ENCODE assay signal across 7 cellular contexts in the genomic region with DNA sequence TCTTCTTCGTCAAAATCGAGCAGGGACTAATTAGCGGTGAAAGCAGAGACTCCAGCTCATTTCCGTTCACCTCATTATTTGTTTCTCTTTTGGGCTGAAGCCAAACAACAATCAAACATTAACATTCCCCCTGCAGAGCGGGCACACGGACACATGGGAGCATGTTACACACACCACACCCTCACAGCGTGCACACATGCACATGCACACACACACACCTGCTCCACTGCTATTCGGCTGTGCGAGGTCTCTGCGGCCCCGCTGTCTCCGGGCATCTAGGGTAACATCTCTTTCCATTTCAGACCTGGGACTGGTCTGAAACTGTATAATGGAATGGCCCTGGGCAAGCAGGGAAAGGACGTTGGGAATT. TPM values are rescaled to one million over a fixed set of nuclear protein-coding genes. Genes with fewer than 3 reads are reported as not detected.
DNase-seq lines count a peak whose midpoint lies in the region; ATAC-seq, FAIRE-seq and TF ChIP-seq lines count a peak whose summit lies in the region.

No MANE protein-coding gene starts in this region.

- H3K9ac ChIP-seq in Karpas-422 (ENCODE audit: low read length), result no peak overlapping the region
- H3K9ac ChIP-seq in astrocyte (ENCODE audit: low read length), result peak overlapping the region; percentile 71

- no peaks in the 10 kb centered on the region for H3K27me3 ChIP-seq in Karpas-422 (ENCODE audit: low read length)
- no peaks in the 10 kb centered on the region for H3K27me3 ChIP-seq in astrocyte (ENCODE audit: insufficient read depth, low read length)

- TF ChIP-seq CTCF in astrocyte (IDR thresholded peaks at IDR 0.05; ENCODE audit: insufficient read depth, low read depth, low read length) (no peak), mesothelial cell of epicardium (IDR thresholded peaks at IDR 0.05; ENCODE audit: unreplicated experiment) (no peak)

- no peak for FAIRE-seq in astrocyte (lab: Jason Lieb, UNC)

- H3K4me3 ChIP-seq in Karpas-422 (ENCODE audit: low read length) (no peak overlapping the region), astrocyte (ENCODE audit: insufficient read depth, low read depth, low read length) (peak overlapping the region; percentile 68)

- H3K36me3 Mint-ChIP-seq in astrocyte (ENCODE audit: low read depth, unreplicated experiment), result no peaks in the 10 kb centered on the region
- H3K36me3 Mint-ChIP-seq in mesothelial cell of epicardium, result no peaks in the 10 kb centered on the region

- no peaks in the 10 kb centered on the region for H3K9me2 ChIP-seq in Karpas-422 (replicated peaks; ENCODE audit: insufficient read depth, low read length)

- DNase-seq in Karpas-422 (no peak), astrocyte (ENCODE audit: low read depth) (peak; percentile 20), mesothelial cell of epicardium (ENCODE audit: low spot score in 2 of 2, unreplicated experiment in 2 of 2) (no peak), RPMI8226 (no peak), UCSD-AML1 (lab: John Stamatoyannopoulos, UW; ENCODE audit: unreplicated experiment) (no peak)

- H2AFZ ChIP-seq in Karpas-422 (ENCODE audit: low read length) (no peak overlapping the region), astrocyte (ENCODE audit: low read depth, low read length) (peak overlapping the region; percentile 97)

- H3K4me1 ChIP-seq in Karpas-422 (ENCODE audit: low read length) (peaks cover 15% of the 10 kb centered on the region), astrocyte (ENCODE audit: insufficient read depth, low read length) (peaks cover 6% of the 10 kb centered on the region)

- H4K20me1 ChIP-seq in Karpas-422 (ENCODE audit: insufficient read depth, low read depth, low read length) (no peaks in the 10 kb centered on the region), astrocyte (ENCODE audit: insufficient read depth, low read length) (no peaks in the 10 kb centered on the region)

- no peaks in the 10 kb centered on the region for H3K9me3 ChIP-seq in Karpas-422 (ENCODE audit: low read length)
- H3K9me3 ChIP-seq in astrocyte (ENCODE audit: insufficient read depth, low read depth, low read length), result no peaks in the 10 kb centered on the region

- H3K4me3 Mint-ChIP-seq in astrocyte (ENCODE audit: unreplicated experiment) (no peak overlapping the region), mesothelial cell of epicardium (peak overlapping the region; percentile 73)

- H3K4me2 ChIP-seq in Karpas-422 (ENCODE audit: low read depth, low read length, poor library complexity, severe bottlenecking), result peak overlapping the region; percentile 71
- H3K4me2 ChIP-seq in astrocyte (ENCODE audit: low read length), result peak overlapping the region; percentile 99

- no peaks in the 10 kb centered on the region for H3K79me2 ChIP-seq in Karpas-422 (ENCODE audit: low read length)
- H3K79me2 ChIP-seq in astrocyte (ENCODE audit: insufficient read depth, low read length), result no peaks in the 10 kb centered on the region

- H3K27ac ChIP-seq in Karpas-422 (ENCODE audit: low read length) (no peak overlapping the region), astrocyte (ENCODE audit: low read depth, low read length) (no peak overlapping the region)

- H3K9me3 Mint-ChIP-seq in astrocyte (ENCODE audit: unreplicated experiment), result no peaks in the 10 kb centered on the region
- no peaks in the 10 kb centered on the region for H3K9me3 Mint-ChIP-seq in mesothelial cell of epicardium

- H3K36me3 ChIP-seq in Karpas-422 (ENCODE audit: insufficient read depth, low read length) (no peaks in the 10 kb centered on the region), astrocyte (ENCODE audit: insufficient read depth, low read length) (no peaks in the 10 kb centered on the region)

- H3K27me3 Mint-ChIP-seq in astrocyte (ENCODE audit: low read depth, unreplicated experiment) (peaks cover 25% of the 10 kb centered on the region), mesothelial cell of epicardium (ENCODE audit: low read depth) (peaks cover 61% of the 10 kb centered on the region)

- H3K27ac Mint-ChIP-seq in astrocyte (ENCODE audit: unreplicated experiment) (no peak overlapping the region), mesothelial cell of epicardium (no peak overlapping the region)

- ATAC-seq in GM18867 (IDR thresholded peaks at IDR 0.05; ENCODE audit: unreplicated experiment) (peak; percentile 20), GM21529 (IDR thresholded peaks at IDR 0.05; ENCODE audit: unreplicated experiment) (no peak)

- no peaks in the 10 kb centered on the region for H3K4me1 Mint-ChIP-seq in astrocyte (ENCODE audit: low read depth, unreplicated experiment)
- H3K4me1 Mint-ChIP-seq in mesothelial cell of epicardium, result peaks cover 23% of the 10 kb centered on the region

RNA-seq across cellular contexts. Expression of gene LRRC8D, which starts 58.4 kb away (rescaled TPM):
- total RNA-seq in Karpas-422 (2014; rRNA removed; shearing (Covaris generic); ENCODE audit: low replicate concordance), result 30.1 and 48.9 TPM in 2 replicates
- 34.1 and 36.9 TPM in 2 replicates for total RNA-seq in astrocyte
- total RNA-seq in mesothelial cell of epicardium, result 18.1 to 22.6 TPM (median 21.5 TPM) in 3 replicates
